ENCODE assay signal across 2 cellular contexts in the genomic region with DNA sequence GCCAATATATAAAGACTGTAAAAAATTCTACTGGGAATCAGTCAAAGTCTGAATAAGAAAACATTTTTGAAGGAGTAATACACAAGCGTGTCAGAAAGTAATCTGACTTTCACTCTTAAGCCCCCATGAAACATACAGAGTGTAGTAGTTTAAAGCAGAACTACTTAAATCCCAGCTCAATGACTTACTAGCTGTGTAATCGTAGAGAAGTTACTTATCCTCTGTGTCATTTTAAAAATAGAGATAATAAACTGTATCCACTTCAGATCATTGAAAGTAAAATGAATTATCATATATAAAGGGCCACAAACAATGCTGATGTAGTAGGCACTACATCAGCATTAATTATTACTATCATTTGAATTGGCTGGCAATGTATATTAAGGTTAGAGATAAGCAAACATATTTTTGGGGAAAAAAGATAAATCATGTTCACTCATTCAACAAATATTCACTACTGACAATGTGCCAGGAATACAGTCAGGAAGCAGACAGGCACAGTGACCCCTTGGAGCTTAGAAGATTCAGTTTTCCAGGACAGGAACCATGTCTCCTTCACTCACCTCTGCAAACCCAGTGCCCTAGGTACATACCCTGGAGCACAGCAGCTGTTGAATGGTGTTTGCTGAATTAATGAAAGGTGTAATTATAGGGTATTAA.
TF ChIP-seq lines count a peak whose summit lies in the region.

No MANE protein-coding gene starts in this region.

TF ChIP-seq in HCT116, 20 proteins besides CTCF, POLR2A, EP300 and RAD21:
- no peak for TF ChIP-seq SRF (IDR thresholded peaks at IDR 0.05; ENCODE audit: low read depth)
- TF ChIP-seq POLR2AphosphoS5 (IDR thresholded peaks at IDR 0.05; ENCODE audit: low read depth, low read length) = no peak
- TF ChIP-seq FOSL1 (IDR thresholded peaks at IDR 0.05; ENCODE audit: low read depth) = no peak
- TF ChIP-seq EZH2phosphoT487 (IDR thresholded peaks at IDR 0.05; ENCODE audit: borderline replicate concordance) = no peak
- no peak for TF ChIP-seq YY1 (IDR thresholded peaks at IDR 0.05; ENCODE audit: extremely low read depth, insufficient replicate concordance, low read depth, low read length)
- TF ChIP-seq, protein P1, sequence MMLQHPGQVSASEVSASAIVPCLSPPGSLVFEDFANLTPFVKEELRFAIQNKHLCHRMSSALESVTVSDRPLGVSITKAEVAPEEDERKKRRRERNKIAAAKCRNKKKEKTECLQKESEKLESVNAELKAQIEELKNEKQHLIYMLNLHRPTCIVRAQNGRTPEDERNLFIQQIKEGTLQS (IDR thresholded peaks at IDR 0.05) = no peak
- TF ChIP-seq, protein P2, sequence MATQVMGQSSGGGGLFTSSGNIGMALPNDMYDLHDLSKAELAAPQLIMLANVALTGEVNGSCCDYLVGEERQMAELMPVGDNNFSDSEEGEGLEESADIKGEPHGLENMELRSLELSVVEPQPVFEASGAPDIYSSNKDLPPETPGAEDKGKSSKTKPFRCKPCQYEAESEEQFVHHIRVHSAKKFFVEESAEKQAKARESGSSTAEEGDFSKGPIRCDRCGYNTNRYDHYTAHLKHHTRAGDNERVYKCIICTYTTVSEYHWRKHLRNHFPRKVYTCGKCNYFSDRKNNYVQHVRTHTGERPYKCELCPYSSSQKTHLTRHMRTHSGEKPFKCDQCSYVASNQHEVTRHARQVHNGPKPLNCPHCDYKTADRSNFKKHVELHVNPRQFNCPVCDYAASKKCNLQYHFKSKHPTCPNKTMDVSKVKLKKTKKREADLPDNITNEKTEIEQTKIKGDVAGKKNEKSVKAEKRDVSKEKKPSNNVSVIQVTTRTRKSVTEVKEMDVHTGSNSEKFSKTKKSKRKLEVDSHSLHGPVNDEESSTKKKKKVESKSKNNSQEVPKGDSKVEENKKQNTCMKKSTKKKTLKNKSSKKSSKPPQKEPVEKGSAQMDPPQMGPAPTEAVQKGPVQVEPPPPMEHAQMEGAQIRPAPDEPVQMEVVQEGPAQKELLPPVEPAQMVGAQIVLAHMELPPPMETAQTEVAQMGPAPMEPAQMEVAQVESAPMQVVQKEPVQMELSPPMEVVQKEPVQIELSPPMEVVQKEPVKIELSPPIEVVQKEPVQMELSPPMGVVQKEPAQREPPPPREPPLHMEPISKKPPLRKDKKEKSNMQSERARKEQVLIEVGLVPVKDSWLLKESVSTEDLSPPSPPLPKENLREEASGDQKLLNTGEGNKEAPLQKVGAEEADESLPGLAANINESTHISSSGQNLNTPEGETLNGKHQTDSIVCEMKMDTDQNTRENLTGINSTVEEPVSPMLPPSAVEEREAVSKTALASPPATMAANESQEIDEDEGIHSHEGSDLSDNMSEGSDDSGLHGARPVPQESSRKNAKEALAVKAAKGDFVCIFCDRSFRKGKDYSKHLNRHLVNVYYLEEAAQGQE (IDR thresholded peaks at IDR 0.05; ENCODE audit: low read depth) = no peak
- TF ChIP-seq JUND (IDR thresholded peaks at IDR 0.05) = no peak
- TF ChIP-seq SP1 (IDR thresholded peaks at IDR 0.05; ENCODE audit: low read depth) = no peak
- TF ChIP-seq EGR1 (IDR thresholded peaks at IDR 0.05; ENCODE audit: low read depth) = no peak
- TF ChIP-seq ELF1 (IDR thresholded peaks at IDR 0.05; ENCODE audit: borderline replicate concordance, low read depth) = no peak
- TF ChIP-seq, protein P3, sequence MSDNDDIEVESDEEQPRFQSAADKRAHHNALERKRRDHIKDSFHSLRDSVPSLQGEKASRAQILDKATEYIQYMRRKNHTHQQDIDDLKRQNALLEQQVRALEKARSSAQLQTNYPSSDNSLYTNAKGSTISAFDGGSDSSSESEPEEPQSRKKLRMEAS (IDR thresholded peaks at IDR 0.05) = no peak

TF ChIP-seq in endothelial cell of umbilical vein, 7 proteins besides CTCF, POLR2A, EP300 and RAD21:
- no peak for TF ChIP-seq POLR2AphosphoS5 (IDR thresholded peaks at IDR 0.05; ENCODE audit: insufficient read depth, low read depth, low read length)
- TF ChIP-seq GATA2 (IDR thresholded peaks at IDR 0.05; ENCODE audit: insufficient read depth, insufficient read length, low read depth, low read length) = peak; percentile 52
- TF ChIP-seq FOS (IDR thresholded peaks at IDR 0.05; ENCODE audit: borderline replicate concordance, insufficient read depth, low read length) = peak; percentile 45
- no peak for TF ChIP-seq MYC (IDR thresholded peaks at IDR 0.05; ENCODE audit: low read depth, low read length)
- no peak for TF ChIP-seq EZH2 (IDR thresholded peaks at IDR 0.05; ENCODE audit: borderline replicate concordance, low read depth, low read length, severe bottlenecking)
- TF ChIP-seq JUN (IDR thresholded peaks at IDR 0.05; ENCODE audit: borderline replicate concordance, insufficient read depth, insufficient read length, low read depth) = peak; percentile 11
